Comparison of ENCODE assay signal across 15 cellular contexts in genomic region chr19:54454781-54455675, GRCh38. TPM values are rescaled to one million over a fixed set of nuclear protein-coding genes. Genes with fewer than 3 reads are reported as not detected.
DNase-seq lines count a peak whose midpoint lies in the region; ATAC-seq lines count a peak whose summit lies in the region.
"Had no signal": no experiment of that assay in that cellular context is flagged by ENCODE, and none has a peak within 500 bp of the region (broad histone marks: within the 10 kb centered on the region; RNA-seq: fewer than 3 reads in every experiment).

No MANE protein-coding gene starts in this region.

- ATAC-seq in T-helper 17 cell: no peak
- ATAC-seq in effector memory CD8-positive, alpha-beta T cell (replicated peaks): no peak

- no peak for DNase-seq in T-helper 17 cell
- DNase-seq in effector memory CD8-positive, alpha-beta T cell: no peak
- peak; percentile 57 for DNase-seq in posterior vena cava (ENCODE audit: low spot score)
- DNase-seq in kidney tubule cell (ENCODE audit: low spot score): no peak
- DNase-seq in NCI-H2171 treated with DMSO at 0.1 percent for 48 hours (lab: John Stamatoyannopoulos, UW): no peak
- DNase-seq: ACHN, DMS79 treated with DMSO at 0.1 percent for 48 hours, H9, NCI-H1436, NCI-H1930, NCI-H345, NCI-H524 treated with DMSO at 0.1 percent for 48 hours, PC-9 had no signal

- H3K4me3 Mint-ChIP-seq in T-helper 17 cell: peak overlapping the region; percentile 53
- peak overlapping the region in 1 of 2 donors; percentile 56 for H3K4me3 Mint-ChIP-seq in effector memory CD8-positive, alpha-beta T cell
- H3K4me3 Mint-ChIP-seq: H9 had no signal

- peak overlapping the region; percentile 74 for H3K27ac Mint-ChIP-seq in T-helper 17 cell
- H3K27ac Mint-ChIP-seq in effector memory CD8-positive, alpha-beta T cell: peak overlapping the region; percentile 65 to 83
- H3K27ac Mint-ChIP-seq: H9 had no signal

- H3K9me3 ChIP-seq in T-helper 17 cell (ENCODE audit: control insufficient read depth, low read length, poor library complexity, severe bottlenecking): no peaks in the 10 kb centered on the region

- H3K4me1 Mint-ChIP-seq in T-helper 17 cell: peaks cover 37% of the 10 kb centered on the region
- H3K4me1 Mint-ChIP-seq in effector memory CD8-positive, alpha-beta T cell (ENCODE audit: low read depth in 2 of 2): peaks cover 41 to 44% of the 10 kb centered on the region in 2 donors

- no peaks in the 10 kb centered on the region for H3K9me3 Mint-ChIP-seq in effector memory CD8-positive, alpha-beta T cell

- no peaks in the 10 kb centered on the region for H3K27me3 Mint-ChIP-seq in T-helper 17 cell
- no peaks in the 10 kb centered on the region for H3K27me3 Mint-ChIP-seq in effector memory CD8-positive, alpha-beta T cell

- H3K36me3 Mint-ChIP-seq in T-helper 17 cell (ENCODE audit: low read depth): peaks cover 16% of the 10 kb centered on the region
- peaks cover 97% of the 10 kb centered on the region for H3K36me3 Mint-ChIP-seq in effector memory CD8-positive, alpha-beta T cell (ENCODE audit: insufficient read depth)

- intact Hi-C loops in posterior vena cava (cut with DNase I): loop anchor here in 1 of 2 donors (10.0 kb wide), 1 partner anchor 280 kb away; the partner anchor contains the start of gene TMC4

RNA-seq across cellular contexts. Expression of gene LENG8, which starts 6.0 kb away (rescaled TPM):
- total RNA-seq in T-helper 17 cell (100 to 1,000 TPM; 471 to 480 TPM), posterior vena cava (100 to 1,000 TPM; 113 to 140 TPM)

RNA-seq across cellular contexts. Expression of gene LENG9, which starts 8.6 kb away (rescaled TPM):
- total RNA-seq in T-helper 17 cell: 1 to 10 TPM; 4.4 to 6.0 TPM
- 1 to 10 TPM; 4.2 to 5.1 TPM for total RNA-seq in posterior vena cava

RNA-seq across cellular contexts. Expression of gene CDC42EP5, which starts 18.1 kb away (rescaled TPM):
- total RNA-seq in T-helper 17 cell (not detected), posterior vena cava (10 to 100 TPM; 24.8 to 25.7 TPM)

RNA-seq across cellular contexts. Expression of gene TTYH1, which starts 39.8 kb away (rescaled TPM):
- not detected for total RNA-seq in T-helper 17 cell
- 1 to 10 TPM in 1 of 2 donors, under 1 TPM in 1; 0.60 to 1.4 TPM for total RNA-seq in posterior vena cava
- total RNA-seq: HT-29, M059J had no signal

RNA-seq across cellular contexts. Expression of gene LAIR2, which starts 47.6 kb away (rescaled TPM):
- total RNA-seq in T-helper 17 cell (1 to 10 TPM in 1 of 2 donors, under 1 TPM in 1; 0.94 to 1.7 TPM), posterior vena cava (not detected)
- total RNA-seq: H9, HT-29, M059J, PC-9 had no signal

Comparison
In these comparisons a context has a peak if more than half of its experiments do, and no peak if none do; other contexts are left out.
1. RNA of gene CDC42EP5, which starts 18.1 kb away (total RNA-seq): 24.8 to 25.7 TPM in posterior vena cava; not detected in T-helper 17 cell; every median in the first group is over 10 times any median in the second.